In genomic region chr3:156433138-156433537, GRCh38 we compare ENCODE assay signal across 2 cellular contexts.
TF ChIP-seq lines count a peak whose summit lies in the region.

No MANE protein-coding gene starts in this region.

TF ChIP-seq in SK-N-SH, 30 proteins besides CTCF, POLR2A, EP300 and RAD21:
- TF ChIP-seq SIN3A (IDR thresholded peaks at IDR 0.05; ENCODE audit: borderline replicate concordance, low read depth, low read length) (no peak), MEF2A (IDR thresholded peaks at IDR 0.05; ENCODE audit: borderline replicate concordance, low read depth) (no peak), SMC3 (IDR thresholded peaks at IDR 0.05; ENCODE audit: low read depth, low read length) (no peak), RCOR1 (IDR thresholded peaks at IDR 0.05; ENCODE audit: low read length) (no peak), RFX5 (IDR thresholded peaks at IDR 0.05; ENCODE audit: low read length) (no peak), ELF1 (IDR thresholded peaks at IDR 0.05) (no peak), YY1 (IDR thresholded peaks at IDR 0.05; ENCODE audit: low read depth) (no peak), NFIC (IDR thresholded peaks at IDR 0.05; ENCODE audit: borderline replicate concordance) (no peak), ZBTB33 (IDR thresholded peaks at IDR 0.05; ENCODE audit: borderline replicate concordance, low read depth) (no peak), GATA2 (CRISPR knock-in tag; IDR thresholded peaks at IDR 0.05) (no peak), EZH2phosphoT487 (IDR thresholded peaks at IDR 0.05; ENCODE audit: borderline replicate concordance, low read depth) (no peak), MAX (IDR thresholded peaks at IDR 0.05; ENCODE audit: low read depth) (no peak)
- TF ChIP-seq, protein P1, sequence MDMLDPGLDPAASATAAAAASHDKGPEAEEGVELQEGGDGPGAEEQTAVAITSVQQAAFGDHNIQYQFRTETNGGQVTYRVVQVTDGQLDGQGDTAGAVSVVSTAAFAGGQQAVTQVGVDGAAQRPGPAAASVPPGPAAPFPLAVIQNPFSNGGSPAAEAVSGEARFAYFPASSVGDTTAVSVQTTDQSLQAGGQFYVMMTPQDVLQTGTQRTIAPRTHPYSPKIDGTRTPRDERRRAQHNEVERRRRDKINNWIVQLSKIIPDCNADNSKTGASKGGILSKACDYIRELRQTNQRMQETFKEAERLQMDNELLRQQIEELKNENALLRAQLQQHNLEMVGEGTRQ (IDR thresholded peaks at IDR 0.05; ENCODE audit: borderline replicate concordance, low read depth, low read length): no peak
- TF ChIP-seq, protein P2, sequence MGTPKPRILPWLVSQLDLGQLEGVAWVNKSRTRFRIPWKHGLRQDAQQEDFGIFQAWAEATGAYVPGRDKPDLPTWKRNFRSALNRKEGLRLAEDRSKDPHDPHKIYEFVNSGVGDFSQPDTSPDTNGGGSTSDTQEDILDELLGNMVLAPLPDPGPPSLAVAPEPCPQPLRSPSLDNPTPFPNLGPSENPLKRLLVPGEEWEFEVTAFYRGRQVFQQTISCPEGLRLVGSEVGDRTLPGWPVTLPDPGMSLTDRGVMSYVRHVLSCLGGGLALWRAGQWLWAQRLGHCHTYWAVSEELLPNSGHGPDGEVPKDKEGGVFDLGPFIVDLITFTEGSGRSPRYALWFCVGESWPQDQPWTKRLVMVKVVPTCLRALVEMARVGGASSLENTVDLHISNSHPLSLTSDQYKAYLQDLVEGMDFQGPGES (IDR thresholded peaks at IDR 0.05; ENCODE audit: low read depth, low read length): no peak
- TF ChIP-seq, protein P3, sequence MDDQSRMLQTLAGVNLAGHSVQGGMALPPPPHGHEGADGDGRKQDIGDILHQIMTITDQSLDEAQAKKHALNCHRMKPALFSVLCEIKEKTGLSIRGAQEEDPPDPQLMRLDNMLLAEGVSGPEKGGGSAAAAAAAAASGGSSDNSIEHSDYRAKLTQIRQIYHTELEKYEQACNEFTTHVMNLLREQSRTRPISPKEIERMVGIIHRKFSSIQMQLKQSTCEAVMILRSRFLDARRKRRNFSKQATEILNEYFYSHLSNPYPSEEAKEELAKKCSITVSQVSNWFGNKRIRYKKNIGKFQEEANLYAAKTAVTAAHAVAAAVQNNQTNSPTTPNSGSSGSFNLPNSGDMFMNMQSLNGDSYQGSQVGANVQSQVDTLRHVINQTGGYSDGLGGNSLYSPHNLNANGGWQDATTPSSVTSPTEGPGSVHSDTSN (IDR thresholded peaks at IDR 0.05): no peak
TF ChIP-seq in SK-N-SH: peak in this region for 0.

TF ChIP-seq in GM12891, 5 proteins besides CTCF, POLR2A, EP300 and RAD21:
- TF ChIP-seq SPI1 (IDR thresholded peaks at IDR 0.05; ENCODE audit: low read depth, low read length): no peak
- no peak for TF ChIP-seq POLR2AphosphoS5 (IDR thresholded peaks at IDR 0.05; ENCODE audit: low read depth, low read length)
- TF ChIP-seq POU2F2 (IDR thresholded peaks at IDR 0.05; ENCODE audit: low read depth, low read length): no peak
- TF ChIP-seq TAF1 (IDR thresholded peaks at IDR 0.05; ENCODE audit: low read depth, low read length): no peak
- TF ChIP-seq PAX5 (IDR thresholded peaks at IDR 0.05; ENCODE audit: insufficient read depth, low read length, severe bottlenecking): no peak
